Comparison of ENCODE assay signal across 26 cellular contexts in genomic region chr6:36222924-36223323, GRCh38. TPM values are rescaled to one million over a fixed set of nuclear protein-coding genes. Genes with fewer than 3 reads are reported as not detected.
"Had no signal": no experiment of that assay in that cellular context is flagged by ENCODE, and none has a peak within 500 bp of the region (broad histone marks: within the 10 kb centered on the region; RNA-seq: fewer than 3 reads in every experiment).

No MANE protein-coding gene starts in this region.

- H3K4me2 ChIP-seq: KMS-11, SK-N-SH had no signal

- ATAC-seq: activated CD8-positive, alpha-beta T cell treated with anti-CD3 and anti-CD28 coated beads, Interleukin-2, amount 10 ng/mL, durations not matched to agents 7 days and 5 days; activated naive CD8-positive, alpha-beta T cell treated with anti-CD3 and anti-CD28 coated beads, Interleukin-2, amount 50 U/mL, for 24 hours; PC-3 had no signal

- H3K27me3 ChIP-seq: SJSA1 had no signal

- DNase-seq: activated CD4-positive, alpha-beta T cell treated with anti-CD3 and anti-CD28 coated beads, Interleukin-2, amount 10 ng/mL, durations not matched to agents 7 days and 5 days; activated CD4-positive, alpha-beta T cell treated with anti-CD3 and anti-CD28 coated beads, Interleukin-2, amount 50 U/mL, for 48 hours; activated CD8-positive, alpha-beta memory T cell treated with anti-CD3 and anti-CD28 coated beads, Interleukin-2, amount 50 U/mL, for 4 hours; activated CD8-positive, alpha-beta T cell treated with anti-CD3 and anti-CD28 coated beads, Interleukin-2, amount 10 ng/mL, durations not matched to agents 7 days and 5 days; activated effector memory CD4-positive, alpha-beta T cell treated with Interleukin-2 at 50 U/mL for 16 hours; activated naive CD4-positive, alpha-beta T cell treated with anti-CD3 and anti-CD28 coated beads, Interleukin-2, amount 10 ng/mL, durations not matched to agents 7 days and 5 days; activated naive CD8-positive, alpha-beta T cell treated with anti-CD3 and anti-CD28 coated beads, Interleukin-2, amount 50 U/mL, for 24 hours; activated T-cell treated with anti-CD3 and anti-CD28 coated beads, Interleukin-2, amount 50 U/mL, for 48 hours; anterior cingulate cortex; caudate nucleus; MM.1S; MV-4-11; NCI-H1092; NCI-H1436 treated with DMSO at 0.1 percent for 48 hours; NCI-H1694 treated with DMSO at 0.1 percent for 48 hours; NCI-H2029; NCI-H345; NCI-H524 treated with DMSO at 0.1 percent for 48 hours; NK-92 treated with Interleukin-12 subunit alpha and Interleukin-12 subunit beta, amount 100 ng/mL, for 24 hours; PC-3; Right ventricle myocardium superior; SK-N-SH had no signal

- H3K4me3 ChIP-seq: SJSA1 had no signal

- H3K9ac ChIP-seq: KMS-11, SK-N-SH had no signal

- H3K27ac ChIP-seq: KMS-11, SJSA1 had no signal

- H3K9me3 ChIP-seq: SJSA1, SK-N-SH had no signal

- H3K4me1 ChIP-seq: SJSA1 had no signal

RNA-seq across cellular contexts. Expression of gene PNPLA1, which starts 46.9 kb away (rescaled TPM):
- total RNA-seq: activated CD4-positive, alpha-beta T cell treated with anti-CD3 and anti-CD28 coated beads, Interleukin-2, amount 10 ng/mL, durations not matched to agents 7 days and 5 days; activated CD8-positive, alpha-beta T cell treated with anti-CD3 and anti-CD28 coated beads, Interleukin-2, amount 10 ng/mL, durations not matched to agents 7 days and 5 days; LHCN-M2; NCI-H460; Right ventricle myocardium superior; SJSA1 had no signal
- polyA plus RNA-seq: SK-N-SH had no signal
